In the genomic region with DNA sequence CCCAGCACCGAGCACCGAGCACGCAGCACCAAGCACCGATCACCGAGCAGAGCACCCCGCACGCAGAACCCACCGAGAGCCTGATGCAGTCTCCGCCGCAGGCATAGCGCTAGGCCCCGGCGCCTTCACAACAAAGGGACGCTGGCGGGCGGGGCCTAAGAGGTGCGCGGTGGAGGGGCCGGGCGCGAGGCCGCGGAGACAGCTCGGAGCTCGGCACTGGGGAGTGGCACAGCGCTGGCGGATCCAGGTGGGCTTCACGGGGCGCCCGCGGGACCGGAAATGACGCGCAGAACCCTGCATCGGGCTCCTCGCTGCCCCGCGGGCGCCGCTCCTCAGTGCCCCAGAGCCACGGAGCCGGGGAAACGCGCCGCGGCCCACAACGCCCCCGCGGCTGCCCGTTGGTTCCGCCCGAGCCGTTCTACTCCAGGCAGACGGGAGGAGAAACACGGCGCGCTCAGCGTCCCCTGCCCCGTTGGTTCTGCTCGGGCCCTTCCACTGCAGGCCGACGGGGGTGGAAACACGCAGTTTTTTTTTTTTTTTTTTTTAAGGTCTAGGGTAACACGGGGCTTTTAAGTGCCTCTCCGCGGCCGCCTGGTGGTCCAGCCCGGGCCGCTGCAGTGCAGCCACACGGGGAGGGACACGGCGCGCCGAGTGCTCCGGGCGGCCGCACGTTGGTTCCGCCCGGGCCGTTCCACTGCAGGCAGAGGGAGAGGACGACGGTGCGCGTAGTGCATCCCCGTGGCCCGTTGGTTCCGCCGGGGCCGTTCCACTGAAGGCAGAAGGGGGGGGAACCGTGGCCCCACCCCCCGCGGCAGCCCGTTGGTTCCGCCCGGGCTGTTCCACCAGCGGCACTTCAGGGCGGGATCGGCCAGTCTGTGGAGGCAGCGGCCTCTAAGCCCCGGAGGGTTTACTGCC, we compare ENCODE assay signal across 1 cellular context.
A peak's percentile ranks its signal among the peaks of the same experiment; 100 is the strongest.
TF ChIP-seq lines count a peak whose summit lies in the region.
"Not testable (repeated sequence)": the region's sequence is repeated elsewhere in the genome, so short reads cannot be mapped to it uniquely, and the experiment has no call there.

No MANE protein-coding gene starts in this region.

TF ChIP-seq in HepG2, 621 proteins besides CTCF, POLR2A, EP300 and RAD21 (continues in another document):
- TF ChIP-seq ZGPAT (CRISPR knock-in tag; IDR thresholded peaks at IDR 0.05) (peak; percentile 28; the same call in 1 of the 2 replicates), ZNF24 (IDR thresholded peaks at IDR 0.05) (peak; percentile 40; the same call in 1 of the 2 replicates), RBFOX2 (IDR thresholded peaks at IDR 0.05; ENCODE audit: low read depth, low read length) (peak; percentile 61; the same call in 1 of the 2 replicates), TAF1 (CRISPR knock-in tag; IDR thresholded peaks at IDR 0.05) (peak; percentile 28; the same call in 1 of the 2 replicates), CBFB (CRISPR knock-in tag; IDR thresholded peaks at IDR 0.05) (0 out of 2 replicates have a peak, but pooled peaks have one; percentile 20), PCBP1 (IDR thresholded peaks at IDR 0.05; ENCODE audit: borderline replicate concordance, low read depth, low read length) (0 out of 2 replicates have a peak, but pooled peaks have one; percentile 43), THAP11 (CRISPR knock-in tag; IDR thresholded peaks at IDR 0.05) (peak; percentile 68), MYC (CRISPR knock-in tag; IDR thresholded peaks at IDR 0.05; ENCODE audit: borderline replicate concordance) (peak; percentile 33; the same call in 1 of the 2 replicates), SP1 (IDR thresholded peaks at IDR 0.05) (peak; percentile 37; the same call in 1 of the 2 replicates), SP1 (CRISPR knock-in tag; IDR thresholded peaks at IDR 0.05) (peak; percentile 65; the same call in 1 of the 2 replicates), ATF7 (IDR thresholded peaks at IDR 0.05) (peak; percentile 92), CREB1 (IDR thresholded peaks at IDR 0.05) (peak; percentile 53), GABPB1 (CRISPR knock-in tag; IDR thresholded peaks at IDR 0.05) (peak; percentile 80), ZNF574 (CRISPR knock-in tag; IDR thresholded peaks at IDR 0.05) (peak; percentile 82), ZNF768 (CRISPR knock-in tag; IDR thresholded peaks at IDR 0.05) (0 out of 2 replicates have a peak, but pooled peaks have one; percentile 13), HNF1A (CRISPR knock-in tag; IDR thresholded peaks at IDR 0.05; ENCODE audit: borderline replicate concordance) (0 out of 2 replicates have a peak, but pooled peaks have one; percentile 17), SALL2 (CRISPR knock-in tag; IDR thresholded peaks at IDR 0.05) (0 out of 2 replicates have a peak, but pooled peaks have one; percentile 14), ZNF788 (CRISPR knock-in tag; IDR thresholded peaks at IDR 0.05; ENCODE audit: borderline replicate concordance) (peak; percentile 40; the same call in 1 of the 2 replicates), ZFY (CRISPR knock-in tag; IDR thresholded peaks at IDR 0.05) (peak; percentile 47), NR2F6 (CRISPR knock-in tag; IDR thresholded peaks at IDR 0.05) (peak; percentile 11; the same call in 1 of the 2 replicates), FOXK2 (IDR thresholded peaks at IDR 0.05) (peak; percentile 99), SP4 (CRISPR knock-in tag; IDR thresholded peaks at IDR 0.05) (peak; percentile 69; the same call in 1 of the 2 replicates)
- TF ChIP-seq, protein P1, sequence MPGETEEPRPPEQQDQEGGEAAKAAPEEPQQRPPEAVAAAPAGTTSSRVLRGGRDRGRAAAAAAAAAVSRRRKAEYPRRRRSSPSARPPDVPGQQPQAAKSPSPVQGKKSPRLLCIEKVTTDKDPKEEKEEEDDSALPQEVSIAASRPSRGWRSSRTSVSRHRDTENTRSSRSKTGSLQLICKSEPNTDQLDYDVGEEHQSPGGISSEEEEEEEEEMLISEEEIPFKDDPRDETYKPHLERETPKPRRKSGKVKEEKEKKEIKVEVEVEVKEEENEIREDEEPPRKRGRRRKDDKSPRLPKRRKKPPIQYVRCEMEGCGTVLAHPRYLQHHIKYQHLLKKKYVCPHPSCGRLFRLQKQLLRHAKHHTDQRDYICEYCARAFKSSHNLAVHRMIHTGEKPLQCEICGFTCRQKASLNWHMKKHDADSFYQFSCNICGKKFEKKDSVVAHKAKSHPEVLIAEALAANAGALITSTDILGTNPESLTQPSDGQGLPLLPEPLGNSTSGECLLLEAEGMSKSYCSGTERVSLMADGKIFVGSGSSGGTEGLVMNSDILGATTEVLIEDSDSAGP (CRISPR knock-in tag; IDR thresholded peaks at IDR 0.05; ENCODE audit: borderline replicate concordance), result peak; percentile 52; the same call in 1 of the 2 replicates
- TF ChIP-seq, protein P2, sequence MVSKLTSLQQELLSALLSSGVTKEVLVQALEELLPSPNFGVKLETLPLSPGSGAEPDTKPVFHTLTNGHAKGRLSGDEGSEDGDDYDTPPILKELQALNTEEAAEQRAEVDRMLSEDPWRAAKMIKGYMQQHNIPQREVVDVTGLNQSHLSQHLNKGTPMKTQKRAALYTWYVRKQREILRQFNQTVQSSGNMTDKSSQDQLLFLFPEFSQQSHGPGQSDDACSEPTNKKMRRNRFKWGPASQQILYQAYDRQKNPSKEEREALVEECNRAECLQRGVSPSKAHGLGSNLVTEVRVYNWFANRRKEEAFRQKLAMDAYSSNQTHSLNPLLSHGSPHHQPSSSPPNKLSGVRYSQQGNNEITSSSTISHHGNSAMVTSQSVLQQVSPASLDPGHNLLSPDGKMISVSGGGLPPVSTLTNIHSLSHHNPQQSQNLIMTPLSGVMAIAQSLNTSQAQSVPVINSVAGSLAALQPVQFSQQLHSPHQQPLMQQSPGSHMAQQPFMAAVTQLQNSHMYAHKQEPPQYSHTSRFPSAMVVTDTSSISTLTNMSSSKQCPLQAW (CRISPR knock-in tag; IDR thresholded peaks at IDR 0.05), result peak; percentile 53; the same call in 1 of the 2 replicates
- TF ChIP-seq, protein P3, sequence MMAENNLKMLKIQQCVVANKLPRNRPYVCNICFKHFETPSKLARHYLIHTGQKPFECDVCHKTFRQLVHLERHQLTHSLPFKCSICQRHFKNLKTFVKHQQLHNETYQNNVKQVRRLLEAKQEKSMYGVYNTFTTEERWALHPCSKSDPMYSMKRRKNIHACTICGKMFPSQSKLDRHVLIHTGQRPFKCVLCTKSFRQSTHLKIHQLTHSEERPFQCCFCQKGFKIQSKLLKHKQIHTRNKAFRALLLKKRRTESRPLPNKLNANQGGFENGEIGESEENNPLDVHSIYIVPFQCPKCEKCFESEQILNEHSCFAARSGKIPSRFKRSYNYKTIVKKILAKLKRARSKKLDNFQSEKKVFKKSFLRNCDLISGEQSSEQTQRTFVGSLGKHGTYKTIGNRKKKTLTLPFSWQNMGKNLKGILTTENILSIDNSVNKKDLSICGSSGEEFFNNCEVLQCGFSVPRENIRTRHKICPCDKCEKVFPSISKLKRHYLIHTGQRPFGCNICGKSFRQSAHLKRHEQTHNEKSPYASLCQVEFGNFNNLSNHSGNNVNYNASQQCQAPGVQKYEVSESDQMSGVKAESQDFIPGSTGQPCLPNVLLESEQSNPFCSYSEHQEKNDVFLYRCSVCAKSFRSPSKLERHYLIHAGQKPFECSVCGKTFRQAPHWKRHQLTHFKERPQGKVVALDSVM (CRISPR knock-in tag; IDR thresholded peaks at IDR 0.05), result peak; percentile 71; the same call in 1 of the 2 replicates
- TF ChIP-seq ATF7 (CRISPR knock-in tag; IDR thresholded peaks at IDR 0.05); CREB1 (CRISPR knock-in tag; IDR thresholded peaks at IDR 0.05); HNF1A (IDR thresholded peaks at IDR 0.05; ENCODE audit: low read depth); NR2F6 (IDR thresholded peaks at IDR 0.05): not testable (repeated sequence)
- TF ChIP-seq, protein P4, sequence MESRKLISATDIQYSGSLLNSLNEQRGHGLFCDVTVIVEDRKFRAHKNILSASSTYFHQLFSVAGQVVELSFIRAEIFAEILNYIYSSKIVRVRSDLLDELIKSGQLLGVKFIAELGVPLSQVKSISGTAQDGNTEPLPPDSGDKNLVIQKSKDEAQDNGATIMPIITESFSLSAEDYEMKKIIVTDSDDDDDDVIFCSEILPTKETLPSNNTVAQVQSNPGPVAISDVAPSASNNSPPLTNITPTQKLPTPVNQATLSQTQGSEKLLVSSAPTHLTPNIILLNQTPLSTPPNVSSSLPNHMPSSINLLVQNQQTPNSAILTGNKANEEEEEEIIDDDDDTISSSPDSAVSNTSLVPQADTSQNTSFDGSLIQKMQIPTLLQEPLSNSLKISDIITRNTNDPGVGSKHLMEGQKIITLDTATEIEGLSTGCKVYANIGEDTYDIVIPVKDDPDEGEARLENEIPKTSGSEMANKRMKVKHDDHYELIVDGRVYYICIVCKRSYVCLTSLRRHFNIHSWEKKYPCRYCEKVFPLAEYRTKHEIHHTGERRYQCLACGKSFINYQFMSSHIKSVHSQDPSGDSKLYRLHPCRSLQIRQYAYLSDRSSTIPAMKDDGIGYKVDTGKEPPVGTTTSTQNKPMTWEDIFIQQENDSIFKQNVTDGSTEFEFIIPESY (CRISPR knock-in tag; IDR thresholded peaks at IDR 0.05), result peak; percentile 58; the same call in 1 of the 2 replicates
- TF ChIP-seq, protein P5, sequence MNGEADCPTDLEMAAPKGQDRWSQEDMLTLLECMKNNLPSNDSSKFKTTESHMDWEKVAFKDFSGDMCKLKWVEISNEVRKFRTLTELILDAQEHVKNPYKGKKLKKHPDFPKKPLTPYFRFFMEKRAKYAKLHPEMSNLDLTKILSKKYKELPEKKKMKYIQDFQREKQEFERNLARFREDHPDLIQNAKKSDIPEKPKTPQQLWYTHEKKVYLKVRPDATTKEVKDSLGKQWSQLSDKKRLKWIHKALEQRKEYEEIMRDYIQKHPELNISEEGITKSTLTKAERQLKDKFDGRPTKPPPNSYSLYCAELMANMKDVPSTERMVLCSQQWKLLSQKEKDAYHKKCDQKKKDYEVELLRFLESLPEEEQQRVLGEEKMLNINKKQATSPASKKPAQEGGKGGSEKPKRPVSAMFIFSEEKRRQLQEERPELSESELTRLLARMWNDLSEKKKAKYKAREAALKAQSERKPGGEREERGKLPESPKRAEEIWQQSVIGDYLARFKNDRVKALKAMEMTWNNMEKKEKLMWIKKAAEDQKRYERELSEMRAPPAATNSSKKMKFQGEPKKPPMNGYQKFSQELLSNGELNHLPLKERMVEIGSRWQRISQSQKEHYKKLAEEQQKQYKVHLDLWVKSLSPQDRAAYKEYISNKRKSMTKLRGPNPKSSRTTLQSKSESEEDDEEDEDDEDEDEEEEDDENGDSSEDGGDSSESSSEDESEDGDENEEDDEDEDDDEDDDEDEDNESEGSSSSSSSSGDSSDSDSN (CRISPR knock-in tag; IDR thresholded peaks at IDR 0.05), result peak; percentile 45; the same call in 1 of the 2 replicates
